Comparison of ENCODE assay signal across 1 cellular context in the genomic region with DNA sequence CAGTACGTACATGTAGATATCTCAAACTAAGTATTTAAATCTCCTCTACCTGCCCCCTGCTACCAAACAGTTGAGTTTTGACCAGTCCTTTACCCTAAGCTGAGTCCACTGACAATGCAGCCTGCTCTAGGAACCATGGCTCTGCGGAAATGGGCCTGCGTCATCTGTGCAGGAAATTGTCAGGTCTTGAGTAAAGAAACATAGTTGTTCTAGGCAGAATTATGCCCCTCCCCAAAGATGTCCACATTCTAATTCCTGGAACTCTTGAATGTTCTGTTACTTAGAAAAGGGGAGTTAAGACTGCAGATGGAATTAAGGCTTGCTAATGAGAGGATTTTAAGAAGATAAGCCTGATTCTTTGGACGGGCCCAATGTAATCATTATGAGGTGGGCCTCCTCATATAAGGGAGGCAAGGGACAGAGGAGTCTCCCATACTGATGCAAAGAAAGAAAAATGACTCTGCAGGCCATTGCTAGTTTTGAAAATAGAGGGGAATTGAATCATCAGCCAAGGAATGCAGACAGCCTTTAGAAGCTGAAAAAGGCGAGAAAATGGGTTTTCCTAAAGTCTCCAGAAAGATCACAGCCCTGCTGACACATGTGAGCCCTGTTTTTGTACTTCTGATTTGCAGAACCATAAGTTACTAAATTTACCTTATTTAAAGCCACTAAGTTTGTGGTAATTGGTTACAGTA.
TF ChIP-seq lines count a peak whose summit lies in the region.

No MANE protein-coding gene starts in this region.

TF ChIP-seq in IMR-90, 13 proteins besides CTCF, POLR2A, EP300 and RAD21:
- TF ChIP-seq, protein P1, sequence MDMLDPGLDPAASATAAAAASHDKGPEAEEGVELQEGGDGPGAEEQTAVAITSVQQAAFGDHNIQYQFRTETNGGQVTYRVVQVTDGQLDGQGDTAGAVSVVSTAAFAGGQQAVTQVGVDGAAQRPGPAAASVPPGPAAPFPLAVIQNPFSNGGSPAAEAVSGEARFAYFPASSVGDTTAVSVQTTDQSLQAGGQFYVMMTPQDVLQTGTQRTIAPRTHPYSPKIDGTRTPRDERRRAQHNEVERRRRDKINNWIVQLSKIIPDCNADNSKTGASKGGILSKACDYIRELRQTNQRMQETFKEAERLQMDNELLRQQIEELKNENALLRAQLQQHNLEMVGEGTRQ (IDR thresholded peaks at IDR 0.05; ENCODE audit: low read depth, low read length): no peak
- TF ChIP-seq NFE2L2 (IDR thresholded peaks at IDR 0.05; ENCODE audit: low read depth, low read length) (no peak), SMC3 (IDR thresholded peaks at IDR 0.05; ENCODE audit: low read depth, low read length) (no peak), MXI1 (IDR thresholded peaks at IDR 0.05; ENCODE audit: borderline replicate concordance, low read depth, low read length) (no peak)
TF ChIP-seq in IMR-90: peak in this region for 0.
